In genomic region chr12:108724054-108724889, GRCh38 we compare ENCODE assay signal across 1 cellular context.
TF ChIP-seq lines count a peak whose summit lies in the region.

No MANE protein-coding gene starts in this region.

TF ChIP-seq in GM23338, 12 proteins besides CTCF, POLR2A, EP300 and RAD21 (continued from another document):
- TF ChIP-seq ZNF462 (CRISPR knock-in tag; IDR thresholded peaks at IDR 0.05): no peak
TF ChIP-seq in GM23338: peak in this region for 0.
